Comparison of ENCODE assay signal across 1 cellular context in genomic region chr1:32754282-32755097, GRCh38.
TF ChIP-seq lines count a peak whose summit lies in the region.

No MANE protein-coding gene starts in this region.

TF ChIP-seq in K562, 482 proteins besides CTCF, POLR2A, EP300 and RAD21 (continued from another document and continues in another):
- TF ChIP-seq E2F4 (CRISPR knock-in tag; IDR thresholded peaks at IDR 0.05; ENCODE audit: low read depth) (peak; percentile 50; the same call in 1 of the 2 replicates), CHD4 (IDR thresholded peaks at IDR 0.05; ENCODE audit: insufficient read depth, insufficient replicate concordance, low read depth, low read length, poor library complexity, severe bottlenecking) (no peak), MTA1 (IDR thresholded peaks at IDR 0.05; ENCODE audit: borderline replicate concordance) (peak; percentile 71), FIP1L1 (IDR thresholded peaks at IDR 0.05; ENCODE audit: low read depth, low read length, poor library complexity, severe bottlenecking) (no peak), ZNF717 (CRISPR knock-in tag; IDR thresholded peaks at IDR 0.05) (0 out of 2 replicates have a peak, but pooled peaks have one; percentile 77), TRIM25 (IDR thresholded peaks at IDR 0.05; ENCODE audit: borderline replicate concordance) (peak; percentile 92), MNT (conservative IDR thresholded peaks at IDR 0.05) (peak in 1 of 2 experiments; percentile 30; a peak in 1 of 4 replicates), PRMT5 (CRISPR knock-in tag; IDR thresholded peaks at IDR 0.05) (no peak), DMBX1 (CRISPR knock-in tag; IDR thresholded peaks at IDR 0.05; ENCODE audit: borderline replicate concordance) (no peak), NR2C1 (IDR thresholded peaks at IDR 0.05) (no peak), NR2C1 (tag; IDR thresholded peaks at IDR 0.05) (no peak), ZNF407 (IDR thresholded peaks at IDR 0.05; ENCODE audit: low read depth) (0 out of 2 replicates have a peak, but pooled peaks have one; percentile 13), KHSRP (IDR thresholded peaks at IDR 0.05) (peak; percentile 31; the same call in 1 of the 2 replicates), ZNF277 (CRISPR knock-in tag; IDR thresholded peaks at IDR 0.05; ENCODE audit: borderline replicate concordance) (no peak), SPI1 (IDR thresholded peaks at IDR 0.05; ENCODE audit: borderline replicate concordance, low read depth, low read length) (0 out of 2 replicates have a peak, but pooled peaks have one; percentile 3), HDAC6 (IDR thresholded peaks at IDR 0.05; ENCODE audit: low read depth, low read length) (no peak), MIER1 (IDR thresholded peaks at IDR 0.05; ENCODE audit: low read depth) (peak; percentile 63; the same call in 1 of the 2 replicates), HLTF (IDR thresholded peaks at IDR 0.05) (0 out of 2 replicates have a peak, but pooled peaks have one; percentile 86), ZBTB8A (IDR thresholded peaks at IDR 0.05; ENCODE audit: partially characterized antibody) (no peak), ZSCAN29 (IDR thresholded peaks at IDR 0.05) (no peak), HDAC1 (IDR thresholded peaks at IDR 0.05) (peak in 1 of 2 experiments; percentile 90; a peak in 2 of 4 replicates), GATAD2A (IDR thresholded peaks at IDR 0.05) (peak; percentile 97), MYC (IDR thresholded peaks at IDR 0.05; ENCODE audit: low read depth, low read length) (0 out of 2 replicates have a peak, but pooled peaks have one; percentile 9), MYC (CRISPR knock-in tag; IDR thresholded peaks at IDR 0.05; ENCODE audit: borderline replicate concordance, low read depth) (no peak), LARP7 (IDR thresholded peaks at IDR 0.05) (peak; percentile 65; the same call in 1 of the 2 replicates), VEZF1 (CRISPR knock-in tag; IDR thresholded peaks at IDR 0.05) (peak; percentile 40), AFF4 (CRISPR knock-in tag; IDR thresholded peaks at IDR 0.05) (no peak), HDGF (IDR thresholded peaks at IDR 0.05) (peak; percentile 99), EZH2 (IDR thresholded peaks at IDR 0.05; ENCODE audit: borderline replicate concordance, low read depth, low read length) (no peak), ZBTB2 (IDR thresholded peaks at IDR 0.05) (peak; percentile 91), POLR2B (IDR thresholded peaks at IDR 0.05; ENCODE audit: low read depth, partially characterized antibody) (peak; percentile 30), EGR1 (conservative IDR thresholded peaks at IDR 0.05) (peak; percentile 93), MAFF (IDR thresholded peaks at IDR 0.05; ENCODE audit: low read length) (no peak), MEF2A (IDR thresholded peaks at IDR 0.05; ENCODE audit: control insufficient read depth, low read depth, low read length) (no peak), HCFC1 (IDR thresholded peaks at IDR 0.05; ENCODE audit: low read depth, low read length) (no peak), MAZ (CRISPR knock-in tag; conservative IDR thresholded peaks at IDR 0.05 in 1 of 2, IDR thresholded peaks at IDR 0.05 in 1 of 2) (peak in 1 of 2 experiments; percentile 3; a peak in 2 of 4 replicates)
